ENCODE assay signal across 19 cellular contexts in the genomic region with DNA sequence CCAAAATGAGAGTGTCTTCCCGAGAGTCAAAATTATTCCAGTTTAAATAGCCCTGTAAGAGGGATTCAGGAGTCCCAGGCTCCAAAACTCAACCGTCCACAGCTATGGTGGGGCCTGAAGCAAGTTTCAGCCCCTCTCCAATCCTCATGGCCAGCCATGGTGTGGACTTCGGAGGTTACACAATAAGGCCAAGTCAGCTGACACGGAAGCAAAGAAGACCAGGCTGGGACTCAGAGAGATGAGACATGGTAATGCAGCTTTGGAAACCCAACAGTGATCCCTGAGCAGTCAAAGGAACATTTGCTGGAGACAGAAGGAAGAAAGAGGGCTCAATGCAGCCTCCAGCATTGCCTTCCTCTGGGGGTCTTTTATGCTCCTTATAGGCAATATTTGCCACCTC.
A peak's percentile ranks its signal among the peaks of the same experiment; 100 is the strongest.
DNase-seq lines count a peak whose midpoint lies in the region; ATAC-seq, FAIRE-seq and TF ChIP-seq lines count a peak whose summit lies in the region.
"Had no signal": no experiment of that assay in that cellular context is flagged by ENCODE, and none has a peak within 500 bp of the region (broad histone marks: within the 10 kb centered on the region; RNA-seq: fewer than 3 reads in every experiment).

No MANE protein-coding gene starts in this region.

- TF ChIP-seq EP300 in K562 (IDR thresholded peaks at IDR 0.05; ENCODE audit: low read length) (no peak), HepG2 (IDR thresholded peaks at IDR 0.05; ENCODE audit: low read depth in 2 of 2, low read length in 2 of 2) (no peak), HepG2 (CRISPR knock-in tag; IDR thresholded peaks at IDR 0.05; ENCODE audit: borderline replicate concordance) (no peak)

- no peaks in the 10 kb centered on the region for H3K9me3 ChIP-seq in K562 (replicated peaks; ENCODE audit: control insufficient read depth, insufficient read depth, low read depth, low read length)
- no peaks in the 10 kb centered on the region for H3K9me3 ChIP-seq in HepG2 (ENCODE audit: low read length)
- no peaks in the 10 kb centered on the region for H3K9me3 ChIP-seq in neural progenitor cell (ENCODE audit: low read depth)
- H3K9me3 ChIP-seq in PC-3 (ENCODE audit: low read length): no peaks in the 10 kb centered on the region

- H3K27me3 ChIP-seq in K562 (ENCODE audit: control insufficient read depth in 2 of 2, insufficient read depth in 2 of 2, low read length in 2 of 2) (peaks cover 20 to 23% of the 10 kb centered on the region in 2 experiments), HepG2 (ENCODE audit: control insufficient read depth in 1 of 2, insufficient read depth in 2 of 2, low read length in 2 of 2) (peaks cover 0 to 4% of the 10 kb centered on the region in 2 experiments; a peak in 1 of 5 replicates), neural progenitor cell (no peaks in the 10 kb centered on the region), PC-3 (ENCODE audit: low read length) (peaks cover 46% of the 10 kb centered on the region)

- no TSS peak for BruUV-seq in K562 (replicated peaks; lab: Mats Ljungman, UMichigan)
- BruUV-seq in HepG2 (replicated peaks; lab: Mats Ljungman, UMichigan): no TSS peak
- no TSS peak for BruUV-seq in PC-3 (replicated peaks; lab: Mats Ljungman, UMichigan)

- no peak for TF ChIP-seq RAD21 in K562 (CRISPR knock-in tag; conservative IDR thresholded peaks at IDR 0.05 in 1 of 2, IDR thresholded peaks at IDR 0.05 in 1 of 2)
- no peak for TF ChIP-seq RAD21 in HepG2 (CRISPR knock-in tag; IDR thresholded peaks at IDR 0.05)

- H3F3A ChIP-seq in neural progenitor cell (ENCODE audit: low read depth) (no peaks in the 10 kb centered on the region), PC-3 (ENCODE audit: low read length, unreplicated experiment) (no peaks in the 10 kb centered on the region)

- H3K27ac Mint-ChIP-seq in neural progenitor cell: peak overlapping the region; percentile 2
- H3K27ac Mint-ChIP-seq: CD8-positive, alpha-beta T cell had no signal

- no peaks in the 10 kb centered on the region for H3K9me1 ChIP-seq in K562 (ENCODE audit: control insufficient read depth, insufficient read depth, low read length)

- FAIRE-seq in K562 (lab: Jason Lieb, UNC): no peak
- FAIRE-seq in HepG2 (lab: Jason Lieb, UNC): no peak
- FAIRE-seq: GM12878, GM19239, H1 had no signal

- no peaks in the 10 kb centered on the region for H3K36me3 Mint-ChIP-seq in neural progenitor cell
- H3K36me3 Mint-ChIP-seq: CD8-positive, alpha-beta T cell had no signal

- H3K9ac ChIP-seq in K562 (ENCODE audit: insufficient read depth in 1 of 2, low read depth in 2 of 2, low read length in 2 of 2): no peak overlapping the region
- H3K9ac ChIP-seq in HepG2 (ENCODE audit: insufficient read depth, low read depth, low read length): no peak overlapping the region
- H3K9ac ChIP-seq in neural progenitor cell: no peak overlapping the region
- H3K9ac ChIP-seq in PC-3 (ENCODE audit: low read length): no peak overlapping the region
- H3K9ac ChIP-seq: GM23248 had no signal

- no peak for TF ChIP-seq POLR2A in K562 (conservative IDR thresholded peaks at IDR 0.05)
- TF ChIP-seq POLR2A in HepG2 (IDR thresholded peaks at IDR 0.05; ENCODE audit: insufficient read depth in 1 of 2, low read depth in 2 of 2, low read length in 2 of 2): no peak

- H3K27ac ChIP-seq in K562 (ENCODE audit: extremely low read depth, low read depth, low read length): no peak overlapping the region
- H3K27ac ChIP-seq in HepG2 (ENCODE audit: extremely low read length, insufficient read depth, low read length): no peak overlapping the region
- no peak overlapping the region for H3K27ac ChIP-seq in neural progenitor cell
- no peak overlapping the region for H3K27ac ChIP-seq in PC-3 (ENCODE audit: low read length)
- H3K27ac ChIP-seq: GM23248 had no signal

- H3K4me1 ChIP-seq in K562 (replicated peaks in 1 of 2; ENCODE audit: control insufficient read depth in 2 of 2, insufficient read depth in 2 of 2, low read length in 2 of 2): peaks cover 0 to 3% of the 10 kb centered on the region in 2 experiments; a peak in 3 of 5 replicates
- H3K4me1 ChIP-seq in HepG2 (ENCODE audit: insufficient read depth, low read length): peaks cover 23% of the 10 kb centered on the region
- peaks cover 9% of the 10 kb centered on the region for H3K4me1 ChIP-seq in neural progenitor cell
- peaks cover 24% of the 10 kb centered on the region for H3K4me1 ChIP-seq in PC-3 (ENCODE audit: insufficient read depth, low read length)

- no peak overlapping the region for H3K4me3 Mint-ChIP-seq in neural progenitor cell
- H3K4me3 Mint-ChIP-seq: CD8-positive, alpha-beta T cell had no signal

- intact Hi-C loops in K562 (cut with micrococcal nuclease) (no loop called here), HepG2 (cut with micrococcal nuclease; ENCODE audit: unreplicated experiment) (no loop called here), PC-3 (cut with micrococcal nuclease) (no loop called here)

- ATAC-seq in K562 (peak; percentile 56; the same call in 2 of the 3 replicates), HepG2 (no peak), PC-3 (no peak)
- ATAC-seq: CD8-positive, alpha-beta T cell; GM12878 had no signal

- in situ Hi-C loops in K562 (cut with MboI): no loop called here
- in situ Hi-C loops in HepG2 (cut with HindIII; ENCODE audit: extremely low pct_ligation_motif_present, low pct_unique_long_range_greater_than_20kb): no loop called here

- H3K4me3 ChIP-seq in K562 (no peak overlapping the region), HepG2 (replicated peaks in 1 of 3; ENCODE audit: insufficient read depth in 1 of 3, low read depth in 2 of 3, low read length in 3 of 3) (no peak overlapping the region), neural progenitor cell (no peak overlapping the region), PC-3 (ENCODE audit: low read length) (no peak overlapping the region)
- H3K4me3 ChIP-seq: GM12878, GM23248 had no signal

- DNase-seq in HuH-7.5 (ENCODE audit: low spot score) (peak; percentile 61), K562 (ENCODE audit: extremely low read depth in 1 of 4, low spot score in 3 of 4) (no peak), HepG2 (ENCODE audit: low spot score) (no peak), neural progenitor cell (ENCODE audit: low spot score) (no peak), NCI-H1694 treated with DMSO at 0.1 percent for 48 hours (lab: John Stamatoyannopoulos, UW) (no peak), inferior parietal cortex (ENCODE audit: extremely low spot score) (no peak), PC-3 (no peak)
- DNase-seq: C1 segment of cervical spinal cord; CD8-positive, alpha-beta T cell; DMS 273 treated with DMSO at 0.1 percent for 48 hours; DMS79; EL; GDM1; GM23248; H7; HCEC 1CT had no signal

- CTCF ChIA-PET in K562 (lab: Yijun Ruan, JAX; ENCODE audit: low intra/inter-chr PET ratio) (no interaction called here), HepG2 (lab: Yijun Ruan, JAX; ENCODE audit: low intra/inter-chr PET ratio, low total read pairs) (no interaction called here), PC-3 (lab: Charles Lee) (no interaction called here)

- H2AFZ ChIP-seq in K562 (ENCODE audit: low read depth, low read length) (no peak overlapping the region), HepG2 (ENCODE audit: low read length) (no peak overlapping the region), neural progenitor cell (replicated peaks) (no peak overlapping the region), PC-3 (ENCODE audit: low read length) (no peak overlapping the region)
- H2AFZ ChIP-seq: GM23248 had no signal

- TF ChIP-seq CTCF in K562 (IDR thresholded peaks at IDR 0.05 in 2 of 3, conservative IDR thresholded peaks at IDR 0.05 in 1 of 3; ENCODE audit: insufficient read depth in 2 of 3, low read depth in 1 of 3, low read length in 3 of 3) (no peak), HepG2 (CRISPR knock-in tag; IDR thresholded peaks at IDR 0.05) (no peak), neural progenitor cell (IDR thresholded peaks at IDR 0.05) (no peak), PC-3 (conservative IDR thresholded peaks at IDR 0.05; ENCODE audit: low read depth, low read length) (no peak)

- H4K20me1 ChIP-seq in K562 (replicated peaks; ENCODE audit: control insufficient read depth, insufficient read depth, low read length) (no peaks in the 10 kb centered on the region), HepG2 (ENCODE audit: insufficient read depth, low read length) (no peaks in the 10 kb centered on the region), neural progenitor cell (ENCODE audit: low read depth) (no peaks in the 10 kb centered on the region), PC-3 (ENCODE audit: low read length) (no peaks in the 10 kb centered on the region)

- no peaks in the 10 kb centered on the region for H3K36me3 ChIP-seq in K562 (ENCODE audit: control insufficient read depth, insufficient read depth, low read length)
- H3K36me3 ChIP-seq in HepG2 (replicated peaks in 1 of 2; ENCODE audit: control insufficient read depth in 1 of 2, insufficient read depth in 2 of 2, low read length in 2 of 2): no peaks in the 10 kb centered on the region
- no peaks in the 10 kb centered on the region for H3K36me3 ChIP-seq in neural progenitor cell
- no peaks in the 10 kb centered on the region for H3K36me3 ChIP-seq in PC-3 (ENCODE audit: low read depth, low read length)

- no peaks in the 10 kb centered on the region for H3K9me3 Mint-ChIP-seq in neural progenitor cell
- H3K9me3 Mint-ChIP-seq: CD8-positive, alpha-beta T cell had no signal

- POLR2A ChIA-PET in K562 (lab: Yijun Ruan, JAX): interaction anchor here (0.6 to 2.0 kb wide), 2 partner anchors 9 to 562 kb away, joined by 3 to 4 read pairs; no protein-coding TSS in a partner anchor
- POLR2A ChIA-PET in HepG2 (lab: Yijun Ruan, JAX): no interaction called here
- POLR2A ChIA-PET in PC-3 (lab: Charles Lee; ENCODE audit: unreplicated experiment): no interaction called here

- H3K27me3 Mint-ChIP-seq in neural progenitor cell (ENCODE audit: insufficient read depth, low read depth): peaks cover 3% of the 10 kb centered on the region

- 4% methylated on average over 4 of the region's 4 CpGs for WGBS in K562 (ENCODE audit: insufficient coverage, low coverage, missing lambda C conversion rate)
- WGBS in HepG2 (ENCODE audit: low lambda C conversion rate): 13% methylated on average over 4 of the region's 4 CpGs

- H3K9me2 ChIP-seq in PC-3 (replicated peaks; ENCODE audit: low read length): no peaks in the 10 kb centered on the region

- H3K79me2 ChIP-seq in K562 (ENCODE audit: control insufficient read depth, insufficient read depth, low read length) (no peaks in the 10 kb centered on the region), HepG2 (ENCODE audit: insufficient read depth, low read length) (no peaks in the 10 kb centered on the region), neural progenitor cell (ENCODE audit: low read depth) (no peaks in the 10 kb centered on the region), PC-3 (ENCODE audit: low read length) (no peaks in the 10 kb centered on the region)

- H3K4me2 ChIP-seq in K562 (ENCODE audit: insufficient read depth, low read length) (no peak overlapping the region), HepG2 (ENCODE audit: low read depth, low read length) (no peak overlapping the region), neural progenitor cell (no peak overlapping the region), PC-3 (ENCODE audit: low read length) (no peak overlapping the region)

- peaks cover 28% of the 10 kb centered on the region for H3K4me1 Mint-ChIP-seq in neural progenitor cell

TF ChIP-seq in K562, 482 proteins besides CTCF, POLR2A, EP300 and RAD21 (continues in another document):
- peak; percentile 91 for TF ChIP-seq CEBPB (tag; IDR thresholded peaks at IDR 0.05)
- no peak for TF ChIP-seq SETDB1 (IDR thresholded peaks at IDR 0.05; ENCODE audit: low read length)

TF ChIP-seq in HepG2, 621 proteins besides CTCF, POLR2A, EP300 and RAD21 (continues in another document):
- TF ChIP-seq RAD51 (IDR thresholded peaks at IDR 0.05; ENCODE audit: borderline replicate concordance): no peak
